In genomic region chr4:154559931-154560801, GRCh38 we compare ENCODE assay signal across 1 cellular context.
A peak's percentile ranks its signal among the peaks of the same experiment; 100 is the strongest.
TF ChIP-seq lines count a peak whose summit lies in the region.

No MANE protein-coding gene starts in this region.

TF ChIP-seq in HepG2, 621 proteins besides CTCF, POLR2A, EP300 and RAD21 (continued from another document and continues in another):
- TF ChIP-seq ZNF142 (CRISPR knock-in tag; IDR thresholded peaks at IDR 0.05): no peak
- peak; percentile 40; the same call in 1 of the 2 replicates for TF ChIP-seq ZBTB34 (CRISPR knock-in tag; IDR thresholded peaks at IDR 0.05)
- no peak for TF ChIP-seq TRIM22 (IDR thresholded peaks at IDR 0.05)
- no peak for TF ChIP-seq ZNF251 (CRISPR knock-in tag; IDR thresholded peaks at IDR 0.05)
- TF ChIP-seq ZSCAN31 (CRISPR knock-in tag; IDR thresholded peaks at IDR 0.05; ENCODE audit: low read depth): no peak
- TF ChIP-seq ZNF317 (CRISPR knock-in tag; IDR thresholded peaks at IDR 0.05): peak; percentile 17; the same call in 1 of the 2 replicates
- no peak for TF ChIP-seq GPN1 (CRISPR knock-in tag; IDR thresholded peaks at IDR 0.05; ENCODE audit: borderline replicate concordance)
- TF ChIP-seq ZNF598 (CRISPR knock-in tag; IDR thresholded peaks at IDR 0.05; ENCODE audit: borderline replicate concordance): no peak
- no peak for TF ChIP-seq SSRP1 (CRISPR knock-in tag; IDR thresholded peaks at IDR 0.05)
- TF ChIP-seq ZFX (CRISPR knock-in tag; IDR thresholded peaks at IDR 0.05; ENCODE audit: low read depth): no peak; the same call in 1 of the 2 replicates
- TF ChIP-seq ZBED4 (CRISPR knock-in tag; IDR thresholded peaks at IDR 0.05; ENCODE audit: borderline replicate concordance): no peak
- peak; percentile 86; the same call in 1 of the 2 replicates for TF ChIP-seq ZHX1 (CRISPR knock-in tag; IDR thresholded peaks at IDR 0.05; ENCODE audit: low read depth)
- TF ChIP-seq MAFF (IDR thresholded peaks at IDR 0.05; ENCODE audit: low read depth, low read length): no peak
- TF ChIP-seq HOMEZ (CRISPR knock-in tag; IDR thresholded peaks at IDR 0.05; ENCODE audit: low read depth): peak; percentile 61; the same call in 1 of the 2 replicates
- peak; percentile 85; the same call in 1 of the 2 replicates for TF ChIP-seq IKZF5 (CRISPR knock-in tag; IDR thresholded peaks at IDR 0.05)
- peak; percentile 99 for TF ChIP-seq NCOA2 (CRISPR knock-in tag; IDR thresholded peaks at IDR 0.05)
- TF ChIP-seq ZNF232 (CRISPR knock-in tag; IDR thresholded peaks at IDR 0.05; ENCODE audit: borderline replicate concordance): peak; percentile 63; the same call in 1 of the 2 replicates
- TF ChIP-seq ZNF790 (CRISPR knock-in tag; IDR thresholded peaks at IDR 0.05; ENCODE audit: borderline replicate concordance): no peak
- no peak; the same call in 1 of the 2 replicates for TF ChIP-seq GMEB1 (CRISPR knock-in tag; IDR thresholded peaks at IDR 0.05; ENCODE audit: borderline replicate concordance)
- TF ChIP-seq ZNF564 (CRISPR knock-in tag; IDR thresholded peaks at IDR 0.05): no peak
- TF ChIP-seq TERF1 (CRISPR knock-in tag; IDR thresholded peaks at IDR 0.05): no peak
- TF ChIP-seq TEAD2 (CRISPR knock-in tag; IDR thresholded peaks at IDR 0.05): no peak
- no peak for TF ChIP-seq ZNF775 (CRISPR knock-in tag; IDR thresholded peaks at IDR 0.05; ENCODE audit: borderline replicate concordance)
- TF ChIP-seq ZNF839 (CRISPR knock-in tag; IDR thresholded peaks at IDR 0.05; ENCODE audit: borderline replicate concordance): no peak
- TF ChIP-seq TOPORS (CRISPR knock-in tag; IDR thresholded peaks at IDR 0.05): peak; percentile 28; the same call in 1 of the 2 replicates
- TF ChIP-seq DNMT3B (CRISPR knock-in tag; conservative IDR thresholded peaks at IDR 0.05): peak; percentile 83
- no peak for TF ChIP-seq ZFP62 (CRISPR knock-in tag; IDR thresholded peaks at IDR 0.05)
- peak; percentile 80 for TF ChIP-seq PHF21A (CRISPR knock-in tag; IDR thresholded peaks at IDR 0.05)
